In genomic region chr19:1813197-1813836, GRCh38 we compare ENCODE assay signal across 1 cellular context.
TF ChIP-seq lines count a peak whose summit lies in the region.

No MANE protein-coding gene starts in this region.

TF ChIP-seq in HepG2, 621 proteins besides CTCF, POLR2A, EP300 and RAD21 (continues in another document):
- TF ChIP-seq ZNF430 (CRISPR knock-in tag; IDR thresholded peaks at IDR 0.05): no peak
- 0 out of 2 replicates have a peak, but pooled peaks have one; percentile 10 for TF ChIP-seq ZNF639 (CRISPR knock-in tag; conservative IDR thresholded peaks at IDR 0.05)
- TF ChIP-seq TEAD2 (CRISPR knock-in tag; IDR thresholded peaks at IDR 0.05): no peak
- TF ChIP-seq ARID2 (CRISPR knock-in tag; IDR thresholded peaks at IDR 0.05; ENCODE audit: borderline replicate concordance): 0 out of 2 replicates have a peak, but pooled peaks have one; percentile 38
- no peak for TF ChIP-seq MLLT10 (CRISPR knock-in tag; IDR thresholded peaks at IDR 0.05)
- TF ChIP-seq RBM39 (IDR thresholded peaks at IDR 0.05; ENCODE audit: low read depth, low read length, poor library complexity, severe bottlenecking): no peak
- TF ChIP-seq ZNF552 (CRISPR knock-in tag; IDR thresholded peaks at IDR 0.05; ENCODE audit: borderline replicate concordance): no peak
- no peak for TF ChIP-seq ZNF841 (CRISPR knock-in tag; IDR thresholded peaks at IDR 0.05; ENCODE audit: borderline replicate concordance)
- no peak for TF ChIP-seq HMGXB4 (CRISPR knock-in tag; IDR thresholded peaks at IDR 0.05; ENCODE audit: borderline replicate concordance in 1 of 2, low read depth in 1 of 2)
- peak; percentile 74 for TF ChIP-seq ZMYM3 (CRISPR knock-in tag; IDR thresholded peaks at IDR 0.05)
- TF ChIP-seq ZMAT3 (CRISPR knock-in tag; conservative IDR thresholded peaks at IDR 0.05): no peak
- TF ChIP-seq ZNF335 (CRISPR knock-in tag; IDR thresholded peaks at IDR 0.05): no peak
- TF ChIP-seq POLR2G (IDR thresholded peaks at IDR 0.05; ENCODE audit: low read depth, low read length): no peak
- TF ChIP-seq ZSCAN31 (CRISPR knock-in tag; IDR thresholded peaks at IDR 0.05; ENCODE audit: low read depth): no peak
- TF ChIP-seq ZBTB14 (CRISPR knock-in tag; IDR thresholded peaks at IDR 0.05): no peak
- TF ChIP-seq ZFP37 (CRISPR knock-in tag; IDR thresholded peaks at IDR 0.05; ENCODE audit: borderline replicate concordance): 0 out of 2 replicates have a peak, but pooled peaks have one; percentile 47
- 0 out of 2 replicates have a peak, but pooled peaks have one; percentile 86 for TF ChIP-seq ZBTB7B (CRISPR knock-in tag; IDR thresholded peaks at IDR 0.05)
- no peak for TF ChIP-seq KLF13 (CRISPR knock-in tag; IDR thresholded peaks at IDR 0.05)
- TF ChIP-seq ZNF224 (CRISPR knock-in tag; IDR thresholded peaks at IDR 0.05): 0 out of 2 replicates have a peak, but pooled peaks have one; percentile 14
- no peak for TF ChIP-seq ZNF616 (CRISPR knock-in tag; IDR thresholded peaks at IDR 0.05; ENCODE audit: low read depth)
- TF ChIP-seq ZNF784 (CRISPR knock-in tag; IDR thresholded peaks at IDR 0.05; ENCODE audit: borderline replicate concordance): peak; percentile 26; the same call in 1 of the 2 replicates
- TF ChIP-seq PITX1 (CRISPR knock-in tag; IDR thresholded peaks at IDR 0.05): no peak
- TF ChIP-seq ZNF615 (CRISPR knock-in tag; IDR thresholded peaks at IDR 0.05; ENCODE audit: borderline replicate concordance): no peak
- TF ChIP-seq ZNF576 (CRISPR knock-in tag; IDR thresholded peaks at IDR 0.05): no peak
- TF ChIP-seq ELF4 (CRISPR knock-in tag; IDR thresholded peaks at IDR 0.05; ENCODE audit: borderline replicate concordance): no peak
- TF ChIP-seq FIP1L1 (IDR thresholded peaks at IDR 0.05; ENCODE audit: borderline replicate concordance, insufficient read depth, low read depth, low read length): no peak
- peak; percentile 99 for TF ChIP-seq ZNF770 (CRISPR knock-in tag; IDR thresholded peaks at IDR 0.05)
- TF ChIP-seq SRY (CRISPR knock-in tag; IDR thresholded peaks at IDR 0.05): peak; percentile 79; the same call in 1 of the 2 replicates
- no peak for TF ChIP-seq TCF7L2 (IDR thresholded peaks at IDR 0.05; ENCODE audit: low read depth, low read length)
- no peak for TF ChIP-seq TGIF2 (CRISPR knock-in tag; IDR thresholded peaks at IDR 0.05)
- no peak for TF ChIP-seq DBP (CRISPR knock-in tag; IDR thresholded peaks at IDR 0.05; ENCODE audit: not compliant biosample characterization)
- TF ChIP-seq ZNF160 (CRISPR knock-in tag; IDR thresholded peaks at IDR 0.05): no peak
- no peak for TF ChIP-seq ZNF629 (CRISPR knock-in tag; conservative IDR thresholded peaks at IDR 0.05)
- peak; percentile 20; the same call in 1 of the 2 replicates for TF ChIP-seq BCL3 (CRISPR knock-in tag; IDR thresholded peaks at IDR 0.05)
- TF ChIP-seq CHCHD3 (CRISPR knock-in tag; IDR thresholded peaks at IDR 0.05): no peak
- TF ChIP-seq MAZ (IDR thresholded peaks at IDR 0.05; ENCODE audit: borderline replicate concordance, low read depth, low read length): no peak
- no peak for TF ChIP-seq MAZ (CRISPR knock-in tag; IDR thresholded peaks at IDR 0.05; ENCODE audit: low read depth)
- no peak for TF ChIP-seq GMEB1 (CRISPR knock-in tag; IDR thresholded peaks at IDR 0.05; ENCODE audit: borderline replicate concordance)
- TF ChIP-seq SSRP1 (CRISPR knock-in tag; IDR thresholded peaks at IDR 0.05): no peak
- no peak for TF ChIP-seq MIXL1 (CRISPR knock-in tag; IDR thresholded peaks at IDR 0.05)
- TF ChIP-seq MEIS1 (CRISPR knock-in tag; IDR thresholded peaks at IDR 0.05; ENCODE audit: borderline replicate concordance): no peak
- peak; percentile 37; the same call in 1 of the 2 replicates for TF ChIP-seq ZNF703 (CRISPR knock-in tag; IDR thresholded peaks at IDR 0.05; ENCODE audit: borderline replicate concordance)
- TF ChIP-seq USF2 (IDR thresholded peaks at IDR 0.05; ENCODE audit: low read depth, low read length): no peak
- TF ChIP-seq USF2 (CRISPR knock-in tag; IDR thresholded peaks at IDR 0.05; ENCODE audit: borderline replicate concordance): no peak
- TF ChIP-seq THAP7 (CRISPR knock-in tag; IDR thresholded peaks at IDR 0.05): no peak
- no peak for TF ChIP-seq ZBTB33 (CRISPR knock-in tag; IDR thresholded peaks at IDR 0.05)
- TF ChIP-seq ATM (IDR thresholded peaks at IDR 0.05; ENCODE audit: borderline replicate concordance): no peak
- TF ChIP-seq ZSCAN25 (CRISPR knock-in tag; IDR thresholded peaks at IDR 0.05): peak; percentile 62
- 0 out of 2 replicates have a peak, but pooled peaks have one; percentile 8 for TF ChIP-seq RFXAP (CRISPR knock-in tag; IDR thresholded peaks at IDR 0.05; ENCODE audit: borderline replicate concordance)
